24 cellular contexts compared by ENCODE assay signal in genomic region chr7:107494910-107495309, GRCh38. TPM values are rescaled to one million over a fixed set of nuclear protein-coding genes. Genes with fewer than 3 reads are reported as not detected.
"Had no signal": no experiment of that assay in that cellular context is flagged by ENCODE, and none has a peak within 500 bp of the region (broad histone marks: within the 10 kb centered on the region; RNA-seq: fewer than 3 reads in every experiment).

No MANE protein-coding gene starts in this region.

- H3K27me3 ChIP-seq: heart left ventricle, neutrophil, pancreas, testis had no signal

- DNase-seq: activated CD4-positive, alpha-beta memory T cell treated with anti-CD3 and anti-CD28 coated beads, Interleukin-2, amount 10 ng/mL, durations not matched to agents 7 days and 5 days; activated CD4-positive, alpha-beta T cell treated with anti-CD3 and anti-CD28 coated beads for 48 hours; activated CD4-positive, CD25-positive, alpha-beta regulatory T cell; activated naive CD4-positive, alpha-beta T cell; activated naive CD8-positive, alpha-beta T cell treated with anti-CD3 and anti-CD28 coated beads for 36 hours; activated T-cell treated with anti-CD3 and anti-CD28 coated beads, Interleukin-2, amount 50 U/mL, for 1 hour; amniotic stem cell; caudate nucleus; endodermal cell; heart left ventricle; immature natural killer cell; kidney glomerular epithelial cell; naive thymus-derived CD8-positive, alpha-beta T cell; pancreas; stimulated activated CD4-positive, alpha-beta T cell treated with anti-CD3 and anti-CD28 coated beads, Interleukin-4, amount 100 ng/mL, for 24 hours; T-cell; testis had no signal

- ATAC-seq: activated T-helper 17 cell treated with anti-CD3 and anti-CD28 coated beads, Interleukin-2, amount 50 U/mL, for 72 hours; naive thymus-derived CD8-positive, alpha-beta T cell; pancreas; stimulated activated memory B cell treated with anti-CD40 and anti-IgM and Interleukin-4, amounts not matched to agents 10 μg/mL and 1 μg/mL and 100 μg/mL, for 72 hours; T-cell had no signal

- H3K4me3 ChIP-seq: heart left ventricle, pancreas, testis had no signal

- H3K36me3 ChIP-seq: heart left ventricle, neutrophil, pancreas had no signal

- H3K4me1 ChIP-seq: pancreas, testis had no signal

- H3K27ac ChIP-seq: neutrophil, pancreas, testis had no signal

- H3K9me3 ChIP-seq: neutrophil, pancreas, testis had no signal

RNA-seq across cellular contexts. Expression of gene GPR22, which starts 25.1 kb away (rescaled TPM):
- total RNA-seq: activated CD4-positive, alpha-beta memory T cell treated with anti-CD3 and anti-CD28 coated beads, Interleukin-2, amount 10 ng/mL, durations not matched to agents 7 days and 5 days; activated naive CD8-positive, alpha-beta T cell treated with anti-CD3 and anti-CD28 coated beads for 36 hours; activated T-helper 17 cell treated with anti-CD3 and anti-CD28 coated beads, Interleukin-2, amount 50 U/mL, for 72 hours; endodermal cell; epithelial cell of proximal tubule; lower leg skin; mesenteric fat pad; naive thymus-derived CD8-positive, alpha-beta T cell; pancreas; sciatic nerve; T-cell; testis had no signal
